Comparison of ENCODE assay signal across 10 cellular contexts in the genomic region with DNA sequence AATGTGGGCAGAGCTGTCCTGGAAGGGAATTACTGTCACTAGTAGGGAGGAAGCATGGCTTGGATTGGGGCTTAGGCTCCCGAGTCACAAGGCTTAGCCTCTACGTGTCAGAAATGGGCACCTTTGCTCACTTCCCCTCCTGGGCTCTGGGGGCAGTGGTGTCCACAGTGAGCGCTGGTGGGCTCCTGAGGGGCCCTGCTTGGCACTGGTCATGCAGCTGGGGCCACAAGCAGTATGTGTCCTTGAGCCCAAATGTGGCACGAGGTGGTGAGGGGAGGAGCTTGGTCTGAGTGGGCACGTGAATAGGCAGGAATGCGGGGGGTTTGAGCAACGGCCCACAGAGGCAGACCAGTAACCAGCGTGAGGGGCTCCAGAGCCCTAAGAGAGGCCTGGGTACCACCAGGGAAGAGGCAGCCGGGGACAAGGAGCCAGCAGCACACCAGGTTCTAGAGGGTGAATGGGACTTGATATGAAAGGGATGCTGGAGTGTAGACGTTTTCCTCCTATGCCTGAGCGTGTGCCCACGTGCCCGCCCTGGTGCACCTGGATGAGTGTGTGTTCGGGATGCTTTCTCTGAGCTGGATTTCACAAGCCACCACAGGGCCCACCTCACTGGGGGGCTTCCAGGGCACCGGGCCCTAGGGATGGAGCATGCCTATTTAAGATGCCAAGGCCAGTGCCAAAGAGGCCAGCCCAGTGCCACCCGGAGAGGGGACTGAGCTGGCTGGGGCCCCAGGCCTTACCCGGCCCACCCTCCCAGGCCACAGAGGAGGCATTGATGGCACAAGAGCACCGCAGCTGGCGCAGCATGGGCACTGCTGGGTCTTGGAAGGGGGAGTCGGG. TPM values are rescaled to one million over a fixed set of nuclear protein-coding genes. Genes with fewer than 3 reads are reported as not detected.
A peak's percentile ranks its signal among the peaks of the same experiment; 100 is the strongest.
DNase-seq lines count a peak whose midpoint lies in the region; ATAC-seq and TF ChIP-seq lines count a peak whose summit lies in the region.
"Had no signal": no experiment of that assay in that cellular context is flagged by ENCODE, and none has a peak within 500 bp of the region (broad histone marks: within the 10 kb centered on the region; RNA-seq: fewer than 3 reads in every experiment).

No MANE protein-coding gene starts in this region.

- peaks cover 16% of the 10 kb centered on the region for H3K27me3 Mint-ChIP-seq in activated CD8-positive, alpha-beta T cell treated with anti-CD3 and anti-CD28 coated beads for 36 hours
- H3K27me3 Mint-ChIP-seq in activated CD8-positive, alpha-beta T cell treated with anti-CD3 and anti-CD28 coated beads, Interleukin-2, amount 10 ng/mL, durations not matched to agents 7 days and 5 days (ENCODE audit: low read depth): peaks cover 11% of the 10 kb centered on the region
- H3K27me3 Mint-ChIP-seq in stimulated activated naive CD8-positive, alpha-beta T cell treated with anti-CD3 and anti-CD28 coated beads, Interleukin-15, amount 100 ng/mL, for 72 hours: peaks cover 42% of the 10 kb centered on the region
- peaks cover 14% of the 10 kb centered on the region for H3K27me3 Mint-ChIP-seq in activated T-helper 17 cell treated with anti-CD3 and anti-CD28 coated beads, Interleukin-2, amount 50 U/mL, for 72 hours

- H3K4me1 Mint-ChIP-seq in activated CD8-positive, alpha-beta T cell treated with anti-CD3 and anti-CD28 coated beads for 36 hours (ENCODE audit: low read depth): peaks cover 8% of the 10 kb centered on the region
- peaks cover 17% of the 10 kb centered on the region for H3K4me1 Mint-ChIP-seq in activated CD8-positive, alpha-beta T cell treated with anti-CD3 and anti-CD28 coated beads, Interleukin-2, amount 10 ng/mL, durations not matched to agents 7 days and 5 days (ENCODE audit: low read depth)
- H3K4me1 Mint-ChIP-seq in stimulated activated naive CD8-positive, alpha-beta T cell treated with anti-CD3 and anti-CD28 coated beads, Interleukin-15, amount 100 ng/mL, for 72 hours: peaks cover 43% of the 10 kb centered on the region
- no peaks in the 10 kb centered on the region for H3K4me1 Mint-ChIP-seq in activated T-helper 17 cell treated with anti-CD3 and anti-CD28 coated beads, Interleukin-2, amount 50 U/mL, for 72 hours

- peak overlapping the region; percentile 65 for H3K9ac ChIP-seq in NT2/D1 (ENCODE audit: insufficient read length, low read depth)

- no peak overlapping the region for H3K4me3 ChIP-seq in NT2/D1 (ENCODE audit: insufficient read length, low read depth)
- H3K4me3 ChIP-seq in fibroblast of pulmonary artery (replicated peaks; ENCODE audit: low read depth, low read length): no peak overlapping the region

- peak overlapping the region; percentile 13 for H3K27ac Mint-ChIP-seq in activated CD8-positive, alpha-beta T cell treated with anti-CD3 and anti-CD28 coated beads for 36 hours
- no peak overlapping the region for H3K27ac Mint-ChIP-seq in activated CD8-positive, alpha-beta T cell treated with anti-CD3 and anti-CD28 coated beads, Interleukin-2, amount 10 ng/mL, durations not matched to agents 7 days and 5 days
- no peak overlapping the region for H3K27ac Mint-ChIP-seq in stimulated activated naive CD8-positive, alpha-beta T cell treated with anti-CD3 and anti-CD28 coated beads, Interleukin-15, amount 100 ng/mL, for 72 hours
- H3K27ac Mint-ChIP-seq in activated T-helper 17 cell treated with anti-CD3 and anti-CD28 coated beads, Interleukin-2, amount 50 U/mL, for 72 hours: no peak overlapping the region
- H3K27ac Mint-ChIP-seq: activated CD4-positive, alpha-beta T cell treated with anti-CD3 and anti-CD28 coated beads for 36 hours had no signal

- H3K4me1 ChIP-seq in NT2/D1 (ENCODE audit: insufficient read depth, insufficient read length): peaks cover 42% of the 10 kb centered on the region

- DNase-seq in activated CD8-positive, alpha-beta T cell treated with anti-CD3 and anti-CD28 coated beads for 36 hours: peak; percentile 38
- no peak for DNase-seq in activated CD8-positive, alpha-beta T cell treated with anti-CD3 and anti-CD28 coated beads, Interleukin-2, amount 10 ng/mL, durations not matched to agents 7 days and 5 days
- DNase-seq in NT2/D1 (ENCODE audit: low read depth, low spot score) (no peak), fibroblast of pulmonary artery (ENCODE audit: low read depth) (no peak), SKM-1 treated with dmso at 0.1 percent for 144 hours (lab: John Stamatoyannopoulos, UW; ENCODE audit: unreplicated experiment) (no peak)
- DNase-seq in stimulated activated naive CD8-positive, alpha-beta T cell treated with anti-CD3 and anti-CD28 coated beads, Interleukin-15, amount 100 ng/mL, for 72 hours: no peak
- DNase-seq: activated CD4-positive, alpha-beta T cell treated with anti-CD3 and anti-CD28 coated beads for 36 hours; NCI-H446 had no signal

- no peaks in the 10 kb centered on the region for H3K27me3 ChIP-seq in NT2/D1 (ENCODE audit: insufficient read depth, insufficient read length)

- H3K36me3 ChIP-seq in NT2/D1 (ENCODE audit: insufficient read depth, insufficient read length, low read length): no peaks in the 10 kb centered on the region

- CTCF ChIA-PET in activated CD8-positive, alpha-beta T cell treated with anti-CD3 and anti-CD28 coated beads for 36 hours (lab: Charles Lee): interaction anchor here (0.9 to 11.1 kb wide), 8 partner anchors 8 to 87 kb away, joined by 3 to 176 read pairs (median 6); partner anchors contain the start of gene PTMA
- CTCF ChIA-PET in activated CD8-positive, alpha-beta T cell treated with anti-CD3 and anti-CD28 coated beads, Interleukin-2, amount 10 ng/mL, durations not matched to agents 7 days and 5 days (lab: Charles Lee): interaction anchor here (1.0 to 27.4 kb wide), 10 partner anchors 10 to 84 kb away, joined by 3 to 648 read pairs (median 4); no protein-coding TSS in a partner anchor

- POLR2A ChIA-PET in activated CD8-positive, alpha-beta T cell treated with anti-CD3 and anti-CD28 coated beads for 36 hours (lab: Charles Lee): interaction anchor here (0.5 to 5.6 kb wide), 5 partner anchors 14 to 222 kb away, joined by 3 to 55 read pairs (median 9); partner anchors contain the start of gene PTMA
- POLR2A ChIA-PET in activated CD8-positive, alpha-beta T cell treated with anti-CD3 and anti-CD28 coated beads, Interleukin-2, amount 10 ng/mL, durations not matched to agents 7 days and 5 days (lab: Charles Lee): interaction anchor here (0.6 to 3.0 kb wide), 3 partner anchors 9 to 71 kb away, joined by 3 to 9 read pairs (median 5); no protein-coding TSS in a partner anchor

- H3K36me3 Mint-ChIP-seq in activated CD8-positive, alpha-beta T cell treated with anti-CD3 and anti-CD28 coated beads for 36 hours (ENCODE audit: low read depth): no peaks in the 10 kb centered on the region
- H3K36me3 Mint-ChIP-seq in activated CD8-positive, alpha-beta T cell treated with anti-CD3 and anti-CD28 coated beads, Interleukin-2, amount 10 ng/mL, durations not matched to agents 7 days and 5 days (ENCODE audit: low read depth): no peaks in the 10 kb centered on the region
- H3K36me3 Mint-ChIP-seq in activated T-helper 17 cell treated with anti-CD3 and anti-CD28 coated beads, Interleukin-2, amount 50 U/mL, for 72 hours (ENCODE audit: low read depth): no peaks in the 10 kb centered on the region

- no peaks in the 10 kb centered on the region for H3K9me3 Mint-ChIP-seq in activated CD8-positive, alpha-beta T cell treated with anti-CD3 and anti-CD28 coated beads for 36 hours
- H3K9me3 Mint-ChIP-seq in activated CD8-positive, alpha-beta T cell treated with anti-CD3 and anti-CD28 coated beads, Interleukin-2, amount 10 ng/mL, durations not matched to agents 7 days and 5 days (ENCODE audit: insufficient read depth): no peaks in the 10 kb centered on the region
- H3K9me3 Mint-ChIP-seq in stimulated activated naive CD8-positive, alpha-beta T cell treated with anti-CD3 and anti-CD28 coated beads, Interleukin-15, amount 100 ng/mL, for 72 hours: no peaks in the 10 kb centered on the region
- H3K9me3 Mint-ChIP-seq in activated T-helper 17 cell treated with anti-CD3 and anti-CD28 coated beads, Interleukin-2, amount 50 U/mL, for 72 hours: no peaks in the 10 kb centered on the region

- peak; percentile 26 for ATAC-seq in activated CD8-positive, alpha-beta T cell treated with anti-CD3 and anti-CD28 coated beads for 36 hours
- ATAC-seq in activated CD8-positive, alpha-beta T cell treated with anti-CD3 and anti-CD28 coated beads, Interleukin-2, amount 10 ng/mL, durations not matched to agents 7 days and 5 days: no peak
- ATAC-seq in stimulated activated naive CD8-positive, alpha-beta T cell treated with anti-CD3 and anti-CD28 coated beads, Interleukin-15, amount 100 ng/mL, for 72 hours: peak; percentile 46
- ATAC-seq in HG03378 (IDR thresholded peaks at IDR 0.05; ENCODE audit: unreplicated experiment): no peak
- no peak for ATAC-seq in activated T-helper 17 cell treated with anti-CD3 and anti-CD28 coated beads, Interleukin-2, amount 50 U/mL, for 72 hours (replicated peaks)
- ATAC-seq: activated CD4-positive, alpha-beta T cell treated with anti-CD3 and anti-CD28 coated beads for 36 hours had no signal

- H3K4me3 Mint-ChIP-seq in activated CD8-positive, alpha-beta T cell treated with anti-CD3 and anti-CD28 coated beads for 36 hours: no peak overlapping the region
- no peak overlapping the region for H3K4me3 Mint-ChIP-seq in activated CD8-positive, alpha-beta T cell treated with anti-CD3 and anti-CD28 coated beads, Interleukin-2, amount 10 ng/mL, durations not matched to agents 7 days and 5 days
- H3K4me3 Mint-ChIP-seq in stimulated activated naive CD8-positive, alpha-beta T cell treated with anti-CD3 and anti-CD28 coated beads, Interleukin-15, amount 100 ng/mL, for 72 hours: no peak overlapping the region
- H3K4me3 Mint-ChIP-seq in activated T-helper 17 cell treated with anti-CD3 and anti-CD28 coated beads, Interleukin-2, amount 50 U/mL, for 72 hours: no peak overlapping the region
- H3K4me3 Mint-ChIP-seq: activated CD4-positive, alpha-beta T cell treated with anti-CD3 and anti-CD28 coated beads for 36 hours had no signal

- intact Hi-C loops in activated CD8-positive, alpha-beta T cell treated with anti-CD3 and anti-CD28 coated beads for 36 hours (cut with micrococcal nuclease): no loop called here

- peak; percentile 26 for TF ChIP-seq CTCF in activated CD8-positive, alpha-beta T cell treated with anti-CD3 and anti-CD28 coated beads for 36 hours (IDR thresholded peaks at IDR 0.05)
- peak; percentile 18 for TF ChIP-seq CTCF in fibroblast of pulmonary artery (IDR thresholded peaks at IDR 0.05; ENCODE audit: low read length, missing control alignments)

- no peaks in the 10 kb centered on the region for H3K9me3 ChIP-seq in NT2/D1 (ENCODE audit: insufficient read depth, low read length)

RNA-seq across cellular contexts. Expression of gene PTMA, which starts 22.8 kb away (rescaled TPM):
- total RNA-seq in activated CD8-positive, alpha-beta T cell treated with anti-CD3 and anti-CD28 coated beads for 36 hours: 1,000 to 10,000 TPM; 2,463 to 2,468 TPM
- total RNA-seq in activated CD8-positive, alpha-beta T cell treated with anti-CD3 and anti-CD28 coated beads, Interleukin-2, amount 10 ng/mL, durations not matched to agents 7 days and 5 days: 1,000 to 10,000 TPM; 1,769 to 1,842 TPM
- total RNA-seq in activated T-helper 17 cell treated with anti-CD3 and anti-CD28 coated beads, Interleukin-2, amount 50 U/mL, for 72 hours: 1,000 to 10,000 TPM; 1,439 to 1,845 TPM

Comparison
In these comparisons a context has a peak if more than half of its experiments do, and no peak if none do; other contexts are left out.
1. ATAC-seq: peak in activated CD8-positive, alpha-beta T cell treated with anti-CD3 and anti-CD28 coated beads for 36 hours (single experiment) and stimulated activated naive CD8-positive, alpha-beta T cell treated with anti-CD3 and anti-CD28 coated beads, Interleukin-15, amount 100 ng/mL, for 72 hours (single experiment); none in activated CD8-positive, alpha-beta T cell treated with anti-CD3 and anti-CD28 coated beads, Interleukin-2, amount 10 ng/mL, durations not matched to agents 7 days and 5 days (single experiment), HG03378 (single experiment) and activated T-helper 17 cell treated with anti-CD3 and anti-CD28 coated beads, Interleukin-2, amount 50 U/mL, for 72 hours (single experiment).